10 cellular contexts compared by ENCODE assay signal in the genomic region with DNA sequence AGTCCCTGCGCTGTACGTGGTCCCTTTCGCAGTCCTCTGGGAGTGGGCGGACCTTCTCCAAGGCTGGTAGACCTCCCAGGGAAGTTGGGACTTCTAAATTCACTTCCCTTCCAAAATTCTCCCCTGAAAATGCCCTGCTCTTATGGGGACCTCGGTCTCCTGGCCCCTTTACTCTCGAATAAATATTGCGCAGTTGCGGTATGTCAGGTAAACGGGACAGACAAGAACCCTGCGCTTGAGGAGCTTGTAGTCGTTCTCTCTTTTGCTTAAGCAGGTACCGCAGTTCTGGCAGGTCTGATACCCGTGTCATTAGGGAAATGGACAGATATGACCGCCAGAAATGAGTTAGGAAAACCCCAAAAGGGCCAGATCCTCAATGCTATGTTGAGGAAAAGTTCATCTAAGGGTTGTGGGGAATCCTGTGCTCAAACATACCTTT. TPM values are rescaled to one million over a fixed set of nuclear protein-coding genes. Genes with fewer than 3 reads are reported as not detected.
A peak's percentile ranks its signal among the peaks of the same experiment; 100 is the strongest.
DNase-seq lines count a peak whose midpoint lies in the region; ATAC-seq, FAIRE-seq and TF ChIP-seq lines count a peak whose summit lies in the region.
"Had no signal": no experiment of that assay in that cellular context is flagged by ENCODE, and none has a peak within 500 bp of the region (broad histone marks: within the 10 kb centered on the region; RNA-seq: fewer than 3 reads in every experiment).

No MANE protein-coding gene starts in this region.

- peaks cover 2 to 31% of the 10 kb centered on the region in 2 experiments; a peak in 3 of 4 replicates for H3K79me2 ChIP-seq in H1 (ENCODE audit: control insufficient read depth in 1 of 2, insufficient read depth in 2 of 2, low read length in 2 of 2)
- peaks cover 46% of the 10 kb centered on the region for H3K79me2 ChIP-seq in osteoblast (ENCODE audit: insufficient read depth, low read length)

- TF ChIP-seq POLR2A in H1 (IDR thresholded peaks at IDR 0.05; ENCODE audit: control extremely low read depth in 1 of 2, low read depth in 2 of 2, low read length in 2 of 2), result no peak

- 5% methylated on average over 14 of the region's 14 CpGs; no CpG with 5 or more reads in 1 of the 2 experiments for WGBS in H1 (ENCODE audit: extremely low coverage in 1 of 2, insufficient coverage in 1 of 2, insufficient read length in 1 of 2, insufficient replicate concordance in 2 of 2, low coverage in 1 of 2, low lambda C conversion rate in 2 of 2, missing lambda C conversion rate in 1 of 2), 2 experiments

- H3K4me2 ChIP-seq in H1 (ENCODE audit: insufficient read depth in 1 of 2, low read depth in 2 of 2, low read length in 2 of 2), result peak overlapping the region; percentile 67 to 82
- peak overlapping the region; percentile 98 for H3K4me2 ChIP-seq in osteoblast (ENCODE audit: insufficient read depth, low read length)

- TF ChIP-seq CTCF in GM06990 (IDR thresholded peaks at IDR 0.05; ENCODE audit: insufficient read depth, low read length, poor library complexity, severe bottlenecking) (no peak), H1 (IDR thresholded peaks at IDR 0.05; ENCODE audit: control extremely low read depth in 1 of 3, insufficient read depth in 1 of 3, low read depth in 1 of 3, low read length in 3 of 3) (no peak), osteoblast (IDR thresholded peaks at IDR 0.05; ENCODE audit: extremely low read depth, low read depth, low read length) (no peak)

- no peak overlapping the region for H2BK120ac ChIP-seq in H1 (replicated peaks; ENCODE audit: low read depth, low read length)

- H4K8ac ChIP-seq in H1 (ENCODE audit: extremely low read depth, insufficient read depth, low read length), result peak overlapping the region; percentile 63; the same call in 1 of the 2 replicates

- peak overlapping the region; percentile 50 for H3K56ac ChIP-seq in H1 (replicated peaks; ENCODE audit: insufficient read length, low read depth, low read length)

- H4K5ac ChIP-seq in H1 (ENCODE audit: insufficient read length, low read depth, low read length), result peak overlapping the region; percentile 26

- peaks cover 3% of the 10 kb centered on the region; the same call in 1 of the 2 replicates for H3K23me2 ChIP-seq in H1 (ENCODE audit: low read depth, low read length)

- H3K4me3 ChIP-seq in GM06990 (replicated peaks; ENCODE audit: low read depth, low read length), result peak overlapping the region; percentile 72
- peak overlapping the region; percentile 54 to 98 (median 94) for H3K4me3 ChIP-seq in H1 (ENCODE audit: extremely low read depth in 1 of 4, insufficient read depth in 2 of 4, low read depth in 3 of 4, low read length in 4 of 4)
- peak overlapping the region; percentile 82 for H3K4me3 ChIP-seq in osteoblast (ENCODE audit: insufficient read depth, low read length)

- H3K4ac ChIP-seq in H1 (replicated peaks; ENCODE audit: insufficient read length, low read depth, low read length), result no peak overlapping the region

- H3K18ac ChIP-seq in H1 (ENCODE audit: extremely low read depth, low read length), result peak overlapping the region; percentile 49

- FAIRE-seq in H1 (lab: Jason Lieb, UNC), result no peak

- peak overlapping the region; percentile 77 to 93 (median 87) for H3K9ac ChIP-seq in H1 (replicated peaks in 1 of 4; ENCODE audit: extremely low read depth in 1 of 4, low read depth in 3 of 4, low read length in 3 of 4)

- no peaks in the 10 kb centered on the region for H4K20me1 ChIP-seq in H1 (replicated peaks in 1 of 2; ENCODE audit: control insufficient read depth in 1 of 2, insufficient read depth in 2 of 2, low read length in 2 of 2)
- H4K20me1 ChIP-seq in osteoblast (ENCODE audit: insufficient read depth, low read length), result no peaks in the 10 kb centered on the region

- peak overlapping the region; percentile 96 for H2BK5ac ChIP-seq in H1 (ENCODE audit: low read depth, low read length)

- no peak overlapping the region for H2BK20ac ChIP-seq in H1 (ENCODE audit: low read length)

- peaks cover 0 to 7% of the 10 kb centered on the region in 2 experiments; a peak in 1 of 4 replicates for H3K9me3 ChIP-seq in H1 (ENCODE audit: insufficient read depth in 2 of 2, low read depth in 1 of 2, low read length in 1 of 2)
- H3K9me3 ChIP-seq in osteoblast (ENCODE audit: low read depth, low read length), result no peaks in the 10 kb centered on the region

- H2BK15ac ChIP-seq in H1 (ENCODE audit: low read length), result 0 out of 2 replicates have a peak overlapping the region, but pooled peaks have one; percentile 22

- no peaks in the 10 kb centered on the region for H3K27me3 ChIP-seq in GM06990 (replicated peaks; ENCODE audit: control insufficient read depth, insufficient read depth, low read length)
- H3K27me3 ChIP-seq in H1 (replicated peaks in 1 of 4; ENCODE audit: control insufficient read depth in 3 of 4, extremely low read depth in 1 of 4, insufficient read depth in 3 of 4, low read length in 3 of 4), result no peaks in the 10 kb centered on the region
- no peaks in the 10 kb centered on the region for H3K27me3 ChIP-seq in osteoblast (ENCODE audit: insufficient read depth, low read length)

- H3K36me3 ChIP-seq in GM06990 (ENCODE audit: control insufficient read depth, insufficient read depth, low read length), result peaks cover 6% of the 10 kb centered on the region; the same call in 1 of the 2 replicates
- peaks cover 11 to 22% (median 13%) of the 10 kb centered on the region in 4 experiments for H3K36me3 ChIP-seq in H1 (ENCODE audit: control insufficient read depth in 2 of 4, insufficient read depth in 4 of 4, low read length in 3 of 4)
- H3K36me3 ChIP-seq in osteoblast (ENCODE audit: insufficient read depth, low read length), result peaks cover 10% of the 10 kb centered on the region

- H2BK12ac ChIP-seq in H1 (ENCODE audit: low read depth, low read length), result peak overlapping the region; percentile 0; the same call in 1 of the 2 replicates

- TF ChIP-seq RAD21 in H1 (IDR thresholded peaks at IDR 0.05 in 1 of 2, conservative IDR thresholded peaks at IDR 0.05 in 1 of 2; ENCODE audit: low read depth in 2 of 2, low read length in 2 of 2), result no peak

- H3K14ac ChIP-seq in H1 (ENCODE audit: insufficient read length), result no peak overlapping the region

- CTCF ChIA-PET in H1 (lab: Charles Lee; ENCODE audit: partially characterized antibody), result interaction anchor here (1.3 to 2.1 kb wide), 2 partner anchors 9 to 11 kb away, joined by 4 to 6 read pairs; a partner anchor contains a TSS

- H3K27ac ChIP-seq in H1 (ENCODE audit: low read depth, low read length), result peak overlapping the region; percentile 83
- H3K27ac ChIP-seq in osteoblast (ENCODE audit: low read depth, low read length), result peak overlapping the region; percentile 87

- H3K4me1 ChIP-seq in H1 (replicated peaks in 1 of 4; ENCODE audit: control insufficient read depth in 3 of 4, insufficient read depth in 4 of 4, low read length in 3 of 4) (peaks cover 0 to 3% (median under 1%) of the 10 kb centered on the region in 4 experiments; a peak in 2 of 7 replicates), osteoblast (ENCODE audit: insufficient read depth, low read length) (peaks cover 23% of the 10 kb centered on the region)

- H2AFZ ChIP-seq in H1 (ENCODE audit: low read length) (peak overlapping the region; percentile 62), osteoblast (ENCODE audit: low read length) (peak overlapping the region; percentile 88)

- POLR2A ChIA-PET in H1 (lab: Charles Lee; ENCODE audit: partially characterized antibody), result interaction anchor here (0.7 to 10.5 kb wide), 12 partner anchors 10 to 90 kb away, joined by 3 to 120 read pairs (median 4); a partner anchor contains a TSS

- peak overlapping the region; percentile 61 for H4K91ac ChIP-seq in H1 (replicated peaks; ENCODE audit: insufficient read length, low read length)

- H3K79me1 ChIP-seq in H1 (ENCODE audit: low read depth, low read length), result peaks cover 7% of the 10 kb centered on the region

- no peak for TF ChIP-seq EP300 in H1 (IDR thresholded peaks at IDR 0.05; ENCODE audit: borderline replicate concordance in 1 of 2, low read depth in 2 of 2, low read length in 2 of 2)

- no peak overlapping the region for H3K23ac ChIP-seq in H1 (ENCODE audit: insufficient read length)

- DNase-seq in GM06990 (ENCODE audit: extremely low read depth, insufficient read length), result no peak
- DNase-seq in NAMALWA (ENCODE audit: low spot score), result peak; percentile 45
- no peak for DNase-seq in H1 (ENCODE audit: low read depth in 1 of 2, low spot score in 2 of 2)
- DNase-seq in osteoblast (ENCODE audit: insufficient read length, low spot score, missing footprints), result no peak
- no peak for DNase-seq in COLO668 (lab: John Stamatoyannopoulos, UW; ENCODE audit: unreplicated experiment)
- no peak for DNase-seq in AML-193 (lab: John Stamatoyannopoulos, UW)

- H2AK5ac ChIP-seq in H1 (ENCODE audit: low read depth, low read length), result no peak overlapping the region

- ATAC-seq in GM21390 (IDR thresholded peaks at IDR 0.05; ENCODE audit: unreplicated experiment), result no peak
- ATAC-seq in HG02571 (IDR thresholded peaks at IDR 0.05; ENCODE audit: unreplicated experiment), result no peak

RNA-seq across cellular contexts. Expression of a gene that starts 0.6 kb away (rescaled TPM):
- 66.4 and 68.1 TPM in 2 replicates for total RNA-seq in H1 (2021; fragmentation: NEBNext Ultra II Directional; extraction: Animal tissue kit (Norgen Biotek cat#: 25700))
- 36.7 and 41.8 TPM in 2 replicates for polyA plus RNA-seq in H1 (2011; rRNA removed)
- polyA plus RNA-seq in H1 (2011; cell fraction: cytosol; rRNA removed), result 57.4 TPM
- 56.1 TPM for polyA plus RNA-seq in H1 (2011; cell fraction: nucleus; rRNA removed)
- 52.0 to 56.6 TPM (median 53.3 TPM) in 4 replicates for polyA plus RNA-seq in H1 (2012, experiment 1 of 2)
- polyA plus RNA-seq in H1 (2012, experiment 2 of 2), result 17.3 TPM
- 52.4 TPM for polyA plus RNA-seq in H1 (2013, experiment 1 of 2)
- 49.1 TPM for polyA plus RNA-seq in H1 (2013, experiment 2 of 2)
- polyA minus RNA-seq in H1 (2011; rRNA and poly(A)+ RNA removed), result 72.0 and 73.1 TPM in 2 replicates
- polyA minus RNA-seq in H1 (2011; cell fraction: cytosol; rRNA and poly(A)+ RNA removed), result 35.7 TPM
- 28.7 TPM for polyA minus RNA-seq in H1 (2011; cell fraction: nucleus; rRNA and poly(A)+ RNA removed)
- total RNA-seq in osteoblast, result 3.3 and 3.8 TPM in 2 replicates

RNA-seq across cellular contexts. Expression of a gene that starts 9.2 kb away (rescaled TPM):
- total RNA-seq in H1 (2021; fragmentation: NEBNext Ultra II Directional; extraction: Animal tissue kit (Norgen Biotek cat#: 25700)), result 17.4 TPM in 1 of 2 replicates, not detected in the other
- polyA plus RNA-seq in H1 (2011; rRNA removed), result under 0.01 TPM in 1 of 2 replicates, not detected in the other
- not detected for polyA plus RNA-seq in H1 (2011; cell fraction: cytosol; rRNA removed)
- polyA plus RNA-seq in H1 (2011; cell fraction: nucleus; rRNA removed), result not detected
- polyA plus RNA-seq in H1 (2012, experiment 1 of 2), result not detected in 4 replicates
- not detected for polyA plus RNA-seq in H1 (2012, experiment 2 of 2)
- not detected for polyA plus RNA-seq in H1 (2013, experiment 1 of 2)
- polyA plus RNA-seq in H1 (2013, experiment 2 of 2), result not detected
- polyA minus RNA-seq in H1 (2011; rRNA and poly(A)+ RNA removed), result under 0.01 TPM in 2 replicates
- polyA minus RNA-seq in H1 (2011; cell fraction: cytosol; rRNA and poly(A)+ RNA removed), result 360 TPM
- polyA minus RNA-seq in H1 (2011; cell fraction: nucleus; rRNA and poly(A)+ RNA removed), result under 0.01 TPM
- not detected in 2 replicates for total RNA-seq in osteoblast
- total RNA-seq: HT1080, lung microvascular endothelial cell had no signal

RNA-seq across cellular contexts. Expression of a gene that starts 35.1 kb away (rescaled TPM):
- 2,387 and 2,407 TPM in 2 replicates for total RNA-seq in H1 (2021; fragmentation: NEBNext Ultra II Directional; extraction: Animal tissue kit (Norgen Biotek cat#: 25700))
- polyA plus RNA-seq in H1 (2011; rRNA removed), result 2,239 and 2,261 TPM in 2 replicates
- 3,193 TPM for polyA plus RNA-seq in H1 (2011; cell fraction: cytosol; rRNA removed)
- polyA plus RNA-seq in H1 (2011; cell fraction: nucleus; rRNA removed), result 1,937 TPM
- 2,656 to 3,207 TPM (median 2,890 TPM) in 4 replicates for polyA plus RNA-seq in H1 (2012, experiment 1 of 2)
- 2,335 TPM for polyA plus RNA-seq in H1 (2012, experiment 2 of 2)
- polyA plus RNA-seq in H1 (2013, experiment 1 of 2), result 6,208 TPM
- 6,380 TPM for polyA plus RNA-seq in H1 (2013, experiment 2 of 2)
- polyA minus RNA-seq in H1 (2011; rRNA and poly(A)+ RNA removed), result 576 and 640 TPM in 2 replicates
- 767 TPM for polyA minus RNA-seq in H1 (2011; cell fraction: cytosol; rRNA and poly(A)+ RNA removed)
- polyA minus RNA-seq in H1 (2011; cell fraction: nucleus; rRNA and poly(A)+ RNA removed), result 598 TPM
- 1,174 and 1,221 TPM in 2 replicates for total RNA-seq in osteoblast

RNA-seq across cellular contexts. Expression of a gene that starts 47.8 kb away (rescaled TPM):
- 0.80 and 1.4 TPM in 2 replicates for total RNA-seq in H1 (2021; fragmentation: NEBNext Ultra II Directional; extraction: Animal tissue kit (Norgen Biotek cat#: 25700))
- 0.76 and 0.86 TPM in 2 replicates for polyA plus RNA-seq in H1 (2011; rRNA removed)
- 1.1 TPM for polyA plus RNA-seq in H1 (2011; cell fraction: cytosol; rRNA removed)
- 1.6 TPM for polyA plus RNA-seq in H1 (2011; cell fraction: nucleus; rRNA removed)
- 1.1 to 1.7 TPM (median 1.3 TPM) in 4 replicates for polyA plus RNA-seq in H1 (2012, experiment 1 of 2)
- polyA plus RNA-seq in H1 (2012, experiment 2 of 2), result 0.97 TPM
- polyA plus RNA-seq in H1 (2013, experiment 1 of 2), result 0.95 TPM
- 0.72 TPM for polyA plus RNA-seq in H1 (2013, experiment 2 of 2)
- 0.24 and 0.25 TPM in 2 replicates for polyA minus RNA-seq in H1 (2011; rRNA and poly(A)+ RNA removed)
- polyA minus RNA-seq in H1 (2011; cell fraction: cytosol; rRNA and poly(A)+ RNA removed), result not detected
- 0.90 TPM for polyA minus RNA-seq in H1 (2011; cell fraction: nucleus; rRNA and poly(A)+ RNA removed)
- under 0.01 TPM in 1 of 2 replicates, not detected in the other for total RNA-seq in osteoblast
- total RNA-seq: HT1080 had no signal

RNA-seq across cellular contexts. Expression of a gene that starts 60.0 kb away (rescaled TPM):
- total RNA-seq in H1 (2021; fragmentation: NEBNext Ultra II Directional; extraction: Animal tissue kit (Norgen Biotek cat#: 25700)), result 7.9 and 9.7 TPM in 2 replicates
- polyA plus RNA-seq in H1 (2011; rRNA removed), result 12.3 and 21.9 TPM in 2 replicates
- polyA plus RNA-seq in H1 (2011; cell fraction: cytosol; rRNA removed), result 10.6 TPM
- 64.2 TPM for polyA plus RNA-seq in H1 (2011; cell fraction: nucleus; rRNA removed)
- 4.9 to 9.1 TPM (median 8.2 TPM) in 4 replicates for polyA plus RNA-seq in H1 (2012, experiment 1 of 2)
- polyA plus RNA-seq in H1 (2012, experiment 2 of 2), result 6.9 TPM
- 7.1 TPM for polyA plus RNA-seq in H1 (2013, experiment 1 of 2)
- polyA plus RNA-seq in H1 (2013, experiment 2 of 2), result 6.4 TPM
- polyA minus RNA-seq in H1 (2011; rRNA and poly(A)+ RNA removed), result 5.2 and 7.1 TPM in 2 replicates
- 3.7 TPM for polyA minus RNA-seq in H1 (2011; cell fraction: cytosol; rRNA and poly(A)+ RNA removed)
- 18.2 TPM for polyA minus RNA-seq in H1 (2011; cell fraction: nucleus; rRNA and poly(A)+ RNA removed)
- total RNA-seq in osteoblast, result 33.7 and 35.1 TPM in 2 replicates

Comparison
In these comparisons a context has a peak if more than half of its experiments do, and no peak if none do; other contexts are left out.
1. RNA of a gene that starts 0.6 kb away (total RNA-seq): 66.4 to 68.1 TPM in H1; 3.3 to 3.8 TPM in osteoblast; every median in the first group is over 10 times any median in the second.
2. Peak in every context shown above with its lines, with median percentiles within 50 percentile points of each other: H3K4me3 ChIP-seq.